Comparison of ENCODE assay signal across 1 cellular context in the genomic region with DNA sequence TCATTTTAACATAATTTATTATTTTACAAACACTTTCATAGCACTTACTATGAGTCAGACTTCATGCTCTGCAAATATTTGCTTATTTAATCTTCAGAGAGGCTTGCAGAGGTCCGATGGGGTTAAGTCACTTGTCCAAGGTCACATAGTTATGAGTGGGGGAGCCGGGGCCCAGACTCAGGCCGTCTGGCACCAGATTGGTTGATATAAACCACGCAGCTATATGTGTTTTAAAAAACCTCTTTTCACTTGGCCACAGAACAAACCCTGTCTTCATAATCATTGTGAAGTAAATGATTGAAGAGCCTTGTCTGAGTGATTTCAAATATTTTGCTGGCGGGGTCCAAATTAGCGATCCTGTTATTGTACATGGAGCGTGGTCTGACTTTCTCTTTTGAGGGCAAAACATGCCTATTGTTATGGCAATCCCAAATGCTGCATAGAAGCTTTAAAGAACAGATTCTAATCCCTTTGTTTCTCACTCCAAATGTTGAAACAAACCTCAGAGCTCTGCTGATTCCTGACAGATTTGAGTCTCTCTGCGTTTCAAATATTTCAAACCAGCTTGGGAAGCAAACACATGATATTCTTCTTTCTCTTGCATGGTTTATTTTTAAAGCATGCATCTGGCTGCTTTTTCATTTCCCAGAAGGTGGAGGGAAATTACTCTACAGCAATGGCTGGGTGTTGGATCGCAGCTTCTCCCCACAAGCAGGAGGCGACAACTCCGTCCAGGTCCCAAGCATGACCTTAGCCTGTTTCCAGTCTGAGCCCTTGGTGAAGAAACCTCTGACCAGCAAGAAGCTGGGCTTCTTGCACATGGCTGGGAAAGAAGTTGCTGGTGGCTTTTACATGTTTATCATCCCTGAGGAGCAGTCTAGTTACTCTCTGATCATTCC.
TF ChIP-seq lines count a peak whose summit lies in the region.

No MANE protein-coding gene starts in this region.

TF ChIP-seq in HepG2, 621 proteins besides CTCF, POLR2A, EP300 and RAD21 (continued from another document):
- TF ChIP-seq, protein P1, sequence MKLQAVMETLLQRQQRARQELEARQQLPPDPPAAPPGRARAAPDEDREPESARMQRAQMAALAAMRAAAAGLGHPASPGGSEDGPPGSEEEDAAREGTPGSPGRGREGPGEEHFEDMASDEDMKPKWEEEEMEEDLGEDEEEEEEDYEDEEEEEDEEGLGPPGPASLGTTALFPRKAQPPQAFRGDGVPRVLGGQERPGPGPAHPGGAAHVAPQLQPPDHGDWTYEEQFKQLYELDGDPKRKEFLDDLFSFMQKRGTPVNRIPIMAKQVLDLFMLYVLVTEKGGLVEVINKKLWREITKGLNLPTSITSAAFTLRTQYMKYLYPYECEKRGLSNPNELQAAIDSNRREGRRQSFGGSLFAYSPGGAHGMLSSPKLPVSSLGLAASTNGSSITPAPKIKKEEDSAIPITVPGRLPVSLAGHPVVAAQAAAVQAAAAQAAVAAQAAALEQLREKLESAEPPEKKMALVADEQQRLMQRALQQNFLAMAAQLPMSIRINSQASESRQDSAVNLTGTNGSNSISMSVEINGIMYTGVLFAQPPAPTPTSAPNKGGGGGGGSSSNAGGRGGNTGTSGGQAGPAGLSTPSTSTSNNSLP (IDR thresholded peaks at IDR 0.05; ENCODE audit: low read depth, low read length), result peak; percentile 13; the same call in 1 of the 2 replicates
- TF ChIP-seq NKX3-1 (CRISPR knock-in tag; IDR thresholded peaks at IDR 0.05), result 0 out of 2 replicates have a peak, but pooled peaks have one; percentile 46
- TF ChIP-seq FOSL1 (CRISPR knock-in tag; IDR thresholded peaks at IDR 0.05; ENCODE audit: borderline replicate concordance), result peak; percentile 62; the same call in 1 of the 2 replicates
- TF ChIP-seq, protein P2, sequence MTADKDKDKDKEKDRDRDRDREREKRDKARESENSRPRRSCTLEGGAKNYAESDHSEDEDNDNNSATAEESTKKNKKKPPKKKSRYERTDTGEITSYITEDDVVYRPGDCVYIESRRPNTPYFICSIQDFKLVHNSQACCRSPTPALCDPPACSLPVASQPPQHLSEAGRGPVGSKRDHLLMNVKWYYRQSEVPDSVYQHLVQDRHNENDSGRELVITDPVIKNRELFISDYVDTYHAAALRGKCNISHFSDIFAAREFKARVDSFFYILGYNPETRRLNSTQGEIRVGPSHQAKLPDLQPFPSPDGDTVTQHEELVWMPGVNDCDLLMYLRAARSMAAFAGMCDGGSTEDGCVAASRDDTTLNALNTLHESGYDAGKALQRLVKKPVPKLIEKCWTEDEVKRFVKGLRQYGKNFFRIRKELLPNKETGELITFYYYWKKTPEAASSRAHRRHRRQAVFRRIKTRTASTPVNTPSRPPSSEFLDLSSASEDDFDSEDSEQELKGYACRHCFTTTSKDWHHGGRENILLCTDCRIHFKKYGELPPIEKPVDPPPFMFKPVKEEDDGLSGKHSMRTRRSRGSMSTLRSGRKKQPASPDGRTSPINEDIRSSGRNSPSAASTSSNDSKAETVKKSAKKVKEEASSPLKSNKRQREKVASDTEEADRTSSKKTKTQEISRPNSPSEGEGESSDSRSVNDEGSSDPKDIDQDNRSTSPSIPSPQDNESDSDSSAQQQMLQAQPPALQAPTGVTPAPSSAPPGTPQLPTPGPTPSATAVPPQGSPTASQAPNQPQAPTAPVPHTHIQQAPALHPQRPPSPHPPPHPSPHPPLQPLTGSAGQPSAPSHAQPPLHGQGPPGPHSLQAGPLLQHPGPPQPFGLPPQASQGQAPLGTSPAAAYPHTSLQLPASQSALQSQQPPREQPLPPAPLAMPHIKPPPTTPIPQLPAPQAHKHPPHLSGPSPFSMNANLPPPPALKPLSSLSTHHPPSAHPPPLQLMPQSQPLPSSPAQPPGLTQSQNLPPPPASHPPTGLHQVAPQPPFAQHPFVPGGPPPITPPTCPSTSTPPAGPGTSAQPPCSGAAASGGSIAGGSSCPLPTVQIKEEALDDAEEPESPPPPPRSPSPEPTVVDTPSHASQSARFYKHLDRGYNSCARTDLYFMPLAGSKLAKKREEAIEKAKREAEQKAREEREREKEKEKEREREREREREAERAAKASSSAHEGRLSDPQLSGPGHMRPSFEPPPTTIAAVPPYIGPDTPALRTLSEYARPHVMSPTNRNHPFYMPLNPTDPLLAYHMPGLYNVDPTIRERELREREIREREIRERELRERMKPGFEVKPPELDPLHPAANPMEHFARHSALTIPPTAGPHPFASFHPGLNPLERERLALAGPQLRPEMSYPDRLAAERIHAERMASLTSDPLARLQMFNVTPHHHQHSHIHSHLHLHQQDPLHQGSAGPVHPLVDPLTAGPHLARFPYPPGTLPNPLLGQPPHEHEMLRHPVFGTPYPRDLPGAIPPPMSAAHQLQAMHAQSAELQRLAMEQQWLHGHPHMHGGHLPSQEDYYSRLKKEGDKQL (CRISPR knock-in tag; IDR thresholded peaks at IDR 0.05; ENCODE audit: low read depth), result peak; percentile 21; the same call in 1 of the 2 replicates
- TF ChIP-seq FOSL2 (CRISPR knock-in tag; IDR thresholded peaks at IDR 0.05), result peak; percentile 86
- TF ChIP-seq, protein P3, sequence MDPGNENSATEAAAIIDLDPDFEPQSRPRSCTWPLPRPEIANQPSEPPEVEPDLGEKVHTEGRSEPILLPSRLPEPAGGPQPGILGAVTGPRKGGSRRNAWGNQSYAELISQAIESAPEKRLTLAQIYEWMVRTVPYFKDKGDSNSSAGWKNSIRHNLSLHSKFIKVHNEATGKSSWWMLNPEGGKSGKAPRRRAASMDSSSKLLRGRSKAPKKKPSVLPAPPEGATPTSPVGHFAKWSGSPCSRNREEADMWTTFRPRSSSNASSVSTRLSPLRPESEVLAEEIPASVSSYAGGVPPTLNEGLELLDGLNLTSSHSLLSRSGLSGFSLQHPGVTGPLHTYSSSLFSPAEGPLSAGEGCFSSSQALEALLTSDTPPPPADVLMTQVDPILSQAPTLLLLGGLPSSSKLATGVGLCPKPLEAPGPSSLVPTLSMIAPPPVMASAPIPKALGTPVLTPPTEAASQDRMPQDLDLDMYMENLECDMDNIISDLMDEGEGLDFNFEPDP (CRISPR knock-in tag; conservative IDR thresholded peaks at IDR 0.05), result no peak
- TF ChIP-seq THAP11 (CRISPR knock-in tag; IDR thresholded peaks at IDR 0.05), result 0 out of 2 replicates have a peak, but pooled peaks have one; percentile 30
- peak; percentile 58; the same call in 1 of the 2 replicates for TF ChIP-seq GFI1 (CRISPR knock-in tag; IDR thresholded peaks at IDR 0.05; ENCODE audit: borderline replicate concordance)
- peak; percentile 70 for TF ChIP-seq TCF7 (IDR thresholded peaks at IDR 0.05; ENCODE audit: low read depth)
- TF ChIP-seq, protein P4, sequence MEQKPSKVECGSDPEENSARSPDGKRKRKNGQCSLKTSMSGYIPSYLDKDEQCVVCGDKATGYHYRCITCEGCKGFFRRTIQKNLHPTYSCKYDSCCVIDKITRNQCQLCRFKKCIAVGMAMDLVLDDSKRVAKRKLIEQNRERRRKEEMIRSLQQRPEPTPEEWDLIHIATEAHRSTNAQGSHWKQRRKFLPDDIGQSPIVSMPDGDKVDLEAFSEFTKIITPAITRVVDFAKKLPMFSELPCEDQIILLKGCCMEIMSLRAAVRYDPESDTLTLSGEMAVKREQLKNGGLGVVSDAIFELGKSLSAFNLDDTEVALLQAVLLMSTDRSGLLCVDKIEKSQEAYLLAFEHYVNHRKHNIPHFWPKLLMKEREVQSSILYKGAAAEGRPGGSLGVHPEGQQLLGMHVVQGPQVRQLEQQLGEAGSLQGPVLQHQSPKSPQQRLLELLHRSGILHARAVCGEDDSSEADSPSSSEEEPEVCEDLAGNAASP (CRISPR knock-in tag; IDR thresholded peaks at IDR 0.05; ENCODE audit: borderline replicate concordance), result peak; percentile 71; the same call in 1 of the 2 replicates
- peak; percentile 26; the same call in 1 of the 2 replicates for TF ChIP-seq CREM (IDR thresholded peaks at IDR 0.05)
- no peak for TF ChIP-seq CREM (CRISPR knock-in tag; IDR thresholded peaks at IDR 0.05)
